23 cellular contexts compared by ENCODE assay signal in the genomic region with DNA sequence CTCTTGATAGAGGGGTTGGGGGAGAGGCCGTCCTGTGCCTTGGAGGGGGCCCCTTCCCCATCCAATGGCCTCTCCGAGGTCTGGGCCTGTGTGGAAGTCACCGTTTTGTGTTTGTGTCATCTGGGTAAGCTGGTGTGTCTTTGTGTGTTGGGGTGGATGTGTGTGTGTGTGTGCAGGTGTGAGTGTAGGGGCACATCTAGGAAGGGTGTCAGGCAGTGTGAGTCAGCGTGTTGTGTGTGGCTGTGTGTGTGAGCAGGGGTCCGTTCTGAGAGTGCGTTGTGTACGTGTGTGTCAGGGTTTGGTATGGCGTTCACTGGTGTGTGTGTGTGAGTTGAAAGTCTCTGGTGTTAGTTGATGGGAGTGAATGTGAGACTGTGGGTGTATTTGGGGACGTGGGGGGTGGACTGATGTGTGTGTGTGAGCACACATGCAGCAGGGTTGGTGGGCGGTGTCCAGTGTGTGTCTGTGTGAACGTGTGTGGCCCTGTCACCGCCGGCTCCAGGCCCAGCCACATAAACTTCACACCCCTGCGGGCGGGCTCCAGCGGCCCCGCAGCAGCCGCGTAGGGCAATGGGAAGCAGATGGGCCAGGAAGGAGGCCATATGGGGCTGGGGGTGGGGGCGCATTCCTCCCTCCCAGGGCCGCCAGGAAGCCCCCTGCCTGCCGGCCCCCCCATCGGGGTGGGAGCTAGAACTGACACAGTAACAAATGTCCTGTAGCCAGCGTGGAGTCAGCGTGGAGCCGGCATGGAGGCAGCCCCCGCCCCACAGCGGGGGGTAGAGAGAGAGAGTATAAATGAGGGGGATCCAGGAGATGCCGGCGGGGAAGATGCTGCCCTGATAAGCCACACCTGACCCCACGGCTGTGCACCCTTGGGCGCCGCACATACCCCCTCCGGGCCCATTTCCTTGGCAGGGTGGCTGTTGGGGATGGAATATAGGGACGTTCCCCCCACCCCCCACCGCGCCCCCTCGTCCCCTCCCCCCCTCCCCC. TPM values are rescaled to one million over a fixed set of nuclear protein-coding genes. Genes with fewer than 3 reads are reported as not detected.
DNase-seq lines count a peak whose midpoint lies in the region; ATAC-seq and TF ChIP-seq lines count a peak whose summit lies in the region.
"Had no signal": no experiment of that assay in that cellular context is flagged by ENCODE, and none has a peak within 500 bp of the region (broad histone marks: within the 10 kb centered on the region; RNA-seq: fewer than 3 reads in every experiment).

No MANE protein-coding gene starts in this region.

- H3K27ac ChIP-seq in right cardiac atrium (ENCODE audit: low read length) (no peak overlapping the region), SJSA1 (peak overlapping the region; percentile 77), left lung (no peak overlapping the region)
- H3K27ac ChIP-seq: KMS-11, prostate gland had no signal

- H3K9me3 ChIP-seq in right cardiac atrium (ENCODE audit: control insufficient read depth, low read length) (no peaks in the 10 kb centered on the region), SJSA1 (replicated peaks) (no peaks in the 10 kb centered on the region), left lung (no peaks in the 10 kb centered on the region)
- H3K9me3 ChIP-seq: esophagus squamous epithelium, prostate gland had no signal

- peaks cover 13% of the 10 kb centered on the region for H3K27me3 Mint-ChIP-seq in type B pancreatic cell
- peaks cover 5% of the 10 kb centered on the region for H3K27me3 Mint-ChIP-seq in activated CD4-positive, alpha-beta T cell treated with anti-CD3 and anti-CD28 coated beads, Interleukin-2, amount 10 ng/mL, durations not matched to agents 24 days and 14 days

- H3K27me3 ChIP-seq in right cardiac atrium (ENCODE audit: control insufficient read depth, insufficient read depth) (no peaks in the 10 kb centered on the region), SJSA1 (replicated peaks) (no peaks in the 10 kb centered on the region), left lung (peaks cover 0 to 9% of the 10 kb centered on the region in 2 donors)

- peak overlapping the region; percentile 0 for H3K4me3 Mint-ChIP-seq in type B pancreatic cell
- no peak overlapping the region for H3K4me3 Mint-ChIP-seq in activated CD4-positive, alpha-beta T cell treated with anti-CD3 and anti-CD28 coated beads, Interleukin-2, amount 10 ng/mL, durations not matched to agents 24 days and 14 days
- H3K4me3 Mint-ChIP-seq: CD4-positive, CD25-positive, alpha-beta regulatory T cell; central memory CD8-positive, alpha-beta T cell; naive thymus-derived CD4-positive, alpha-beta T cell had no signal

- peaks cover 26% of the 10 kb centered on the region for H3K4me1 Mint-ChIP-seq in type B pancreatic cell (ENCODE audit: unreplicated experiment)
- peaks cover 7% of the 10 kb centered on the region for H3K4me1 Mint-ChIP-seq in activated CD4-positive, alpha-beta T cell treated with anti-CD3 and anti-CD28 coated beads, Interleukin-2, amount 10 ng/mL, durations not matched to agents 24 days and 14 days
- H3K4me1 Mint-ChIP-seq: central memory CD8-positive, alpha-beta T cell had no signal

- ATAC-seq in right cardiac atrium (peak in 1 of 2 donors; percentile 10), left lung (peak; percentile 20)
- ATAC-seq: naive thymus-derived CD4-positive, alpha-beta T cell had no signal

- TF ChIP-seq CTCF in left lung (IDR thresholded peaks at IDR 0.05) (no peak), type B pancreatic cell (conservative IDR thresholded peaks at IDR 0.05) (no peak)

- DNase-seq in right cardiac atrium (peak in 2 of 3 donors; percentile 57 to 69), cardiac septum (ENCODE audit: low spot score) (no peak), SJSA1 (ENCODE audit: low read depth in 1 of 2, low spot score in 2 of 2) (peak; percentile 91 to 93), left lung (no peak), type B pancreatic cell (ENCODE audit: extremely low spot score, unreplicated experiment) (peak; percentile 79), NCI-H2081 treated with DMSO at 0.1 percent for 48 hours (lab: John Stamatoyannopoulos, UW) (no peak)
- no peak for DNase-seq in activated CD4-positive, alpha-beta T cell treated with anti-CD3 and anti-CD28 coated beads for 1 hour
- no peak for DNase-seq in activated CD4-positive, alpha-beta T cell treated with anti-CD3 and anti-CD28 coated beads, Interleukin-2, amount 10 ng/mL, durations not matched to agents 24 days and 14 days
- DNase-seq: activated CD4-positive, alpha-beta T cell treated with anti-CD3 and anti-CD28 coated beads for 4 hours; activated CD8-positive, alpha-beta memory T cell treated with anti-CD3 and anti-CD28 coated beads, Interleukin-2, amount 50 U/mL, for 4 hours; activated effector memory CD4-positive, alpha-beta T cell treated with anti-CD3 and anti-CD28 coated beads, Interleukin-2, amount 50 U/mL, for 16 hours; amniotic stem cell; CD4-positive, CD25-positive, alpha-beta regulatory T cell; DMS79 treated with DMSO at 0.1 percent for 48 hours; esophagus squamous epithelium; naive thymus-derived CD4-positive, alpha-beta T cell; NCI-H1092 treated with DMSO at 0.1 percent for 48 hours; NCI-H774; SW 1271 had no signal

- no peaks in the 10 kb centered on the region for H3K36me3 Mint-ChIP-seq in type B pancreatic cell
- H3K36me3 Mint-ChIP-seq in activated CD4-positive, alpha-beta T cell treated with anti-CD3 and anti-CD28 coated beads, Interleukin-2, amount 10 ng/mL, durations not matched to agents 24 days and 14 days (ENCODE audit: low read depth) = no peaks in the 10 kb centered on the region
- H3K36me3 Mint-ChIP-seq: CD4-positive, CD25-positive, alpha-beta regulatory T cell had no signal

- peak overlapping the region; percentile 44 for H3K27ac Mint-ChIP-seq in type B pancreatic cell
- no peak overlapping the region for H3K27ac Mint-ChIP-seq in activated CD4-positive, alpha-beta T cell treated with anti-CD3 and anti-CD28 coated beads, Interleukin-2, amount 10 ng/mL, durations not matched to agents 24 days and 14 days
- H3K27ac Mint-ChIP-seq: naive thymus-derived CD4-positive, alpha-beta T cell had no signal

- H3K36me3 ChIP-seq in SJSA1 (no peaks in the 10 kb centered on the region; the same call in 1 of the 2 replicates), left lung (no peaks in the 10 kb centered on the region)
- H3K36me3 ChIP-seq: esophagus squamous epithelium, prostate gland had no signal

- intact Hi-C loops in right cardiac atrium (cut with DNase I) (no loop called here), cardiac septum (cut with DNase I) (no loop called here), left lung (cut with DNase I) (no loop called here)
- intact Hi-C loops in activated CD4-positive, alpha-beta T cell treated with anti-CD3 and anti-CD28 coated beads, Interleukin-2, amount 10 ng/mL, durations not matched to agents 24 days and 14 days (cut with micrococcal nuclease) = no loop called here

- H3K4me3 ChIP-seq in right cardiac atrium (ENCODE audit: low read length) = no peak overlapping the region
- peak overlapping the region; percentile 25 for H3K4me3 ChIP-seq in SJSA1
- H3K4me3 ChIP-seq in left lung = no peak overlapping the region
- H3K4me3 ChIP-seq: esophagus squamous epithelium, lung, prostate gland had no signal

- H3K9me3 Mint-ChIP-seq in type B pancreatic cell = no peaks in the 10 kb centered on the region
- no peaks in the 10 kb centered on the region for H3K9me3 Mint-ChIP-seq in activated CD4-positive, alpha-beta T cell treated with anti-CD3 and anti-CD28 coated beads, Interleukin-2, amount 10 ng/mL, durations not matched to agents 24 days and 14 days
- H3K9me3 Mint-ChIP-seq: CD4-positive, CD25-positive, alpha-beta regulatory T cell; central memory CD8-positive, alpha-beta T cell; naive thymus-derived CD4-positive, alpha-beta T cell had no signal

- 59% methylated on average over 38 of the region's 38 CpGs for WGBS in right cardiac atrium

- H3K4me1 ChIP-seq in right cardiac atrium (ENCODE audit: control insufficient read depth, insufficient read depth, low read length) (no peaks in the 10 kb centered on the region), SJSA1 (replicated peaks) (peaks cover 61% of the 10 kb centered on the region), left lung (peaks cover 6 to 14% of the 10 kb centered on the region in 2 donors)
- H3K4me1 ChIP-seq: prostate gland had no signal

RNA-seq across cellular contexts. Expression of a gene that starts 32.1 kb away (rescaled TPM):
- 1 to 10 TPM; 2.9 to 6.0 (median 3.4) TPM for total RNA-seq in right cardiac atrium
- 8.4 TPM for polyA plus RNA-seq in right cardiac atrium
- 4.3 TPM for total RNA-seq in cardiac septum
- 11.4 and 24.2 TPM in 2 replicates for total RNA-seq in SJSA1 (2014; rRNA removed; shearing (Covaris generic))
- total RNA-seq in left lung = 1 to 10 TPM; 2.8 to 4.1 TPM
- total RNA-seq in type B pancreatic cell (ENCODE audit: low replicate concordance) = 12.1 and 30.8 TPM in 2 replicates
- total RNA-seq in activated CD4-positive, alpha-beta T cell treated with anti-CD3 and anti-CD28 coated beads, Interleukin-2, amount 10 ng/mL, durations not matched to agents 24 days and 14 days = 1.6 and 2.3 TPM in 2 replicates

Comparison
In these comparisons a context has a peak if more than half of its experiments do, and no peak if none do; other contexts are left out.
1. DNase-seq: peak in right cardiac atrium (2 of 3), SJSA1 (2 of 2) and type B pancreatic cell (single experiment); none in cardiac septum (single experiment), left lung (0 of 2), NCI-H2081 treated with DMSO at 0.1 percent for 48 hours (single experiment), activated CD4-positive, alpha-beta T cell treated with anti-CD3 and anti-CD28 coated beads for 1 hour (single experiment) and activated CD4-positive, alpha-beta T cell treated with anti-CD3 and anti-CD28 coated beads, Interleukin-2, amount 10 ng/mL, durations not matched to agents 24 days and 14 days (single experiment).